In the genomic region with DNA sequence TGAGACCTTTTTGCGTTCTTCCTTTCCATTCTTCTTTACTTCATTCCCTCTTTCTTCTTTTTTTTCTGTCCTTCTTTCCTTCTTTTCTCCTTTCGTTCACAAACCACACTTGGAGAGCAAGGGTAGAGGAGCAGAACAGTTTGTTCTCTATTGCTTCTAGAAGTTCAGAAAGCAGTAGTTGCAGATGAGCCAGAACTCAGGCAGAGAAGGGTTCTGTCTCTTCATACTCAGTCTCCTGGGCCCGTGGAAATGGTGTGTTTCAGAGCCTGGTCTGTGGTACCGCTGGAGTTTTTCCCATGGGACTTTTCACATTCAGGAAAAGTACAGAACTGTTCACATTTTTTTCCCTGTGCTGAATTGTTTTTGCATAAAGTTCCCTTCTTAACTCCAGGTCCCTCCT, we compare ENCODE assay signal across 21 cellular contexts.
"Had no signal": no experiment of that assay in that cellular context is flagged by ENCODE, and none has a peak within 500 bp of the region (broad histone marks: within the 10 kb centered on the region; RNA-seq: fewer than 3 reads in every experiment).

No MANE protein-coding gene starts in this region.

- H3K4me3 ChIP-seq: cardiac muscle cell, K562, Peyer's patch had no signal

- H3K27ac Mint-ChIP-seq: activated CD8-positive, alpha-beta T cell treated with anti-CD3 and anti-CD28 coated beads for 36 hours; activated naive CD8-positive, alpha-beta T cell treated with anti-CD3 and anti-CD28 coated beads, Interleukin-2, amount 10 ng/mL, durations not matched to agents 7 days and 5 days had no signal

- H3K27ac ChIP-seq: brain microvascular endothelial cell, cardiac muscle cell, Peyer's patch, RWPE1, VCaP had no signal

- H3K9me3 ChIP-seq: Peyer's patch had no signal

- DNase-seq: activated CD4-positive, alpha-beta T cell treated with anti-CD3 and anti-CD28 coated beads for 4 hours; activated CD8-positive, alpha-beta memory T cell treated with anti-CD3 and anti-CD28 coated beads, Interleukin-2, amount 50 U/mL, for 48 hours; activated CD8-positive, alpha-beta T cell treated with anti-CD3 and anti-CD28 coated beads for 36 hours; activated naive CD4-positive, alpha-beta T cell treated with anti-CD3 and anti-CD28 coated beads, Interleukin-2, amount 50 U/mL, for 16 hours; activated naive CD8-positive, alpha-beta T cell treated with anti-CD3 and anti-CD28 coated beads, Interleukin-2, amount 10 ng/mL, durations not matched to agents 7 days and 5 days; activated T-cell treated with anti-CD3 and anti-CD28 coated beads, Interleukin-2, amount 50 U/mL, for 1 hour; brain microvascular endothelial cell; Karpas-422; MM.1S; NCI-H1105; NCI-H1436; NCI-H1694 treated with DMSO at 0.1 percent for 48 hours; NCI-H2081; NCI-H510A treated with DMSO at 0.1 percent for 48 hours; Peyer's patch; SIG-M5; T-helper 1 cell had no signal

- H3K4me1 Mint-ChIP-seq: activated naive CD8-positive, alpha-beta T cell treated with anti-CD3 and anti-CD28 coated beads, Interleukin-2, amount 10 ng/mL, durations not matched to agents 7 days and 5 days had no signal

- ATAC-seq: activated CD8-positive, alpha-beta T cell treated with anti-CD3 and anti-CD28 coated beads for 36 hours had no signal

- H3K27me3 ChIP-seq: brain microvascular endothelial cell, cardiac muscle cell, Peyer's patch had no signal

- H3K27me3 Mint-ChIP-seq: activated CD8-positive, alpha-beta T cell treated with anti-CD3 and anti-CD28 coated beads for 36 hours; activated naive CD8-positive, alpha-beta T cell treated with anti-CD3 and anti-CD28 coated beads, Interleukin-2, amount 10 ng/mL, durations not matched to agents 7 days and 5 days had no signal

- H3K36me3 Mint-ChIP-seq: activated naive CD8-positive, alpha-beta T cell treated with anti-CD3 and anti-CD28 coated beads, Interleukin-2, amount 10 ng/mL, durations not matched to agents 7 days and 5 days had no signal

- H3K9me3 Mint-ChIP-seq: activated CD8-positive, alpha-beta T cell treated with anti-CD3 and anti-CD28 coated beads for 36 hours; activated naive CD8-positive, alpha-beta T cell treated with anti-CD3 and anti-CD28 coated beads, Interleukin-2, amount 10 ng/mL, durations not matched to agents 7 days and 5 days had no signal

- H3K4me3 Mint-ChIP-seq: activated CD8-positive, alpha-beta T cell treated with anti-CD3 and anti-CD28 coated beads for 36 hours; activated naive CD8-positive, alpha-beta T cell treated with anti-CD3 and anti-CD28 coated beads, Interleukin-2, amount 10 ng/mL, durations not matched to agents 7 days and 5 days had no signal
